ENCODE assay signal across 8 cellular contexts in genomic region chr22:28019881-28020861, GRCh38.
DNase-seq lines count a peak whose midpoint lies in the region; ATAC-seq and TF ChIP-seq lines count a peak whose summit lies in the region.

No MANE protein-coding gene starts in this region.

- peaks cover 7% of the 10 kb centered on the region for H3K36me3 Mint-ChIP-seq in endothelial cell (ENCODE audit: low read depth, unreplicated experiment)

- peaks cover 6% of the 10 kb centered on the region for H3K4me1 Mint-ChIP-seq in endothelial cell (ENCODE audit: unreplicated experiment)

- TF ChIP-seq CTCF in GM20000 (IDR thresholded peaks at IDR 0.05; ENCODE audit: extremely low read depth, missing control alignments) (peak; percentile 91), endothelial cell (IDR thresholded peaks at IDR 0.05; ENCODE audit: unreplicated experiment) (peak; percentile 95)

- peaks cover 24% of the 10 kb centered on the region for H3K27me3 Mint-ChIP-seq in endothelial cell (ENCODE audit: unreplicated experiment)

- no peak overlapping the region for H3K4me3 Mint-ChIP-seq in endothelial cell (ENCODE audit: unreplicated experiment)

- no peaks in the 10 kb centered on the region for H3K9me3 Mint-ChIP-seq in endothelial cell (ENCODE audit: unreplicated experiment)

- no peak for ATAC-seq in GM18870 (IDR thresholded peaks at IDR 0.05; ENCODE audit: unreplicated experiment)

- DNase-seq in AG20443 (ENCODE audit: low spot score) (peak; percentile 91), GM20000 (ENCODE audit: low spot score) (peak; percentile 84), NCI-H510A treated with DMSO at 0.1 percent for 48 hours (lab: John Stamatoyannopoulos, UW) (peak; percentile 27), endothelial cell (ENCODE audit: low spot score) (peak; percentile 81), midbrain (lab: John Stamatoyannopoulos, UW) (peak; percentile 64)
- DNase-seq in activated CD8-positive, alpha-beta memory T cell treated with anti-CD3 and anti-CD28 coated beads for 24 hours, result peak; percentile 89
- DNase-seq in stimulated activated CD8-positive, alpha-beta memory T cell treated with anti-CD3 and anti-CD28 coated beads, Interleukin-15, amount 100 ng/mL, for 48 hours (ENCODE audit: low read depth in 2 of 2), result peak; percentile 23 to 38

- peak overlapping the region; percentile 48 for H3K27ac Mint-ChIP-seq in endothelial cell (ENCODE audit: unreplicated experiment)

Comparison
In these comparisons a context has a peak if more than half of its experiments do, and no peak if none do; other contexts are left out.
1. DNase-seq: peak in every context shown above with its lines; median percentile 91 in AG20443; 89 in activated CD8-positive, alpha-beta memory T cell treated with anti-CD3 and anti-CD28 coated beads for 24 hours; 84 in GM20000; 81 in endothelial cell; 64 in midbrain; 30 in stimulated activated CD8-positive, alpha-beta memory T cell treated with anti-CD3 and anti-CD28 coated beads, Interleukin-15, amount 100 ng/mL, for 48 hours; 27 in NCI-H510A treated with DMSO at 0.1 percent for 48 hours.